8 cellular contexts compared by ENCODE assay signal in the genomic region with DNA sequence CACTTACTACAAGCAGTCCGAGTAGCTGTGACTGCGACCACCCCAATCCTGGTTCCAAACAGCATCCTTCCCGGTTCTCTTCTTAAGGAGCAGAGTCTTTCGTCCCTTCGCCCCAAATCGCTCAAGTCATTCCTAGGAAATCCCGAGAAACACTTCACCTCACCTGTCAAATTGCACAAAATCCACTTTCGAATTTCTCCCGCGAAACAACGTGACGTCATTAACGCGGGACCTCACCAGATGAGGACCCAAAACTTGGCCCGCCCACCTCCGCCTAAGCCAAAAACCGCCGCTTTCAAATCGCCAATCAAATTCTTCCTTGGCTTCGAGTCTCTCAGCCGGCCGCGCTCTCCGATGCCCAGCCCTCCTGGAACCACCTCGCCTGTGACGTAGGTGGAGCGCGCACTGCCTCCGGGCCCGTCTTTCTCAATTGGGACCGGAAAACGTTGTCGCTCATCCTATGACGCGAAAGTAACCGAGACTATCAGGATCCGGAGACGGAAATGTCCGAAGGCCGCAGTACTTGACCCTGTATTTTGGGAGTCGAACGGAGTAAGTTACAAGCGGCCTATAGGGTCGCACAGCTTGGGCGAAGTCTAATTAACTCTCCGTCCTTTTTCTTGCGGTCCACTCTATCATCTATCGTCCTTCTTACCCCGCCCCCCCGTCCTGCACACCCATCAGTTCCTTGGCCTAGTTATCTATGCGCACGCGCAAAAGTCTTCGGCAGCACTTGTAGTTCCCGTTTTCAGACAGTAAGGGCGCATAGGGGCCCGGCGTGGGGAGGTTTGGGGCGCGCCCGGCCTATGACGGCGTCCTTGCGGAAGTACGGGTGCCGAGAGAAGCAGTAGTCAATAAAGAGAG. TPM values are rescaled to one million over a fixed set of nuclear protein-coding genes. Genes with fewer than 3 reads are reported as not detected.
A peak's percentile ranks its signal among the peaks of the same experiment; 100 is the strongest.
DNase-seq lines count a peak whose midpoint lies in the region; TF ChIP-seq lines count a peak whose summit lies in the region.

TSS of gene LARP7 (plus strand) at position 456 of the 864 bp plus-strand sequence. CDS start 7,527 bp downstream, outside the sequence.
TSS of gene ZGRF1 (minus strand) at position 222 of the 864 bp plus-strand sequence. CDS start 3,733 bp downstream, outside the sequence.

- no peak within 1 kb of the TSS; the same call in 1 of the 2 replicates for H3K27ac Mint-ChIP-seq in HFFc6

- H3K9me3 ChIP-seq in SK-N-MC (ENCODE audit: low read depth, low read length) = no peaks in the 10 kb centered on the region
- no peaks in the 10 kb centered on the region for H3K9me3 ChIP-seq in testis

- peaks cover 8% of the 10 kb centered on the region; the same call in 1 of the 2 replicates for H3K36me3 ChIP-seq in SK-N-MC (ENCODE audit: insufficient read depth, low read length)
- H3K36me3 ChIP-seq in testis (ENCODE audit: low read depth, missing control alignments) = no peaks in the 10 kb centered on the region

- TF ChIP-seq CTCF in HFFc6 (IDR thresholded peaks at IDR 0.05) (peak; percentile 90), NB4 (IDR thresholded peaks at IDR 0.05; ENCODE audit: low read depth, low read length) (peak; percentile 47), testis (IDR thresholded peaks at IDR 0.05) (peak; percentile 98 to 99 (median 98))

- H3K4me3 ChIP-seq in GM08714 (ENCODE audit: low read length) (peak within 1 kb of the TSS; percentile 100), NB4 (ENCODE audit: low read depth, low read length) (peak within 1 kb of the TSS; percentile 98), SK-N-MC (peak within 1 kb of the TSS; percentile 93), testis (peak within 1 kb of the TSS; percentile 58 to 89)

- H3K9me3 Mint-ChIP-seq in HFFc6 = no peaks in the 10 kb centered on the region

- TF ChIP-seq POLR2A in NB4 (IDR thresholded peaks at IDR 0.05; ENCODE audit: extremely low read depth, insufficient read length) (peak; percentile 27), testis (IDR thresholded peaks at IDR 0.05) (no peak)

- H3K4me1 ChIP-seq in testis = peaks cover 8% of the 10 kb centered on the region

- no peaks in the 10 kb centered on the region for H3K27me3 ChIP-seq in testis

- 0% methylated on average over 64 to 66 of the region's 66 CpGs for WGBS in testis, 2 donors

- no peak within 1 kb of the TSS for H3K4me3 Mint-ChIP-seq in HFFc6

- peaks cover 7% of the 10 kb centered on the region; the same call in 1 of the 2 replicates for H3K36me3 Mint-ChIP-seq in HFFc6 (ENCODE audit: low read depth)

- H3K4me1 Mint-ChIP-seq in HFFc6 (ENCODE audit: low read depth) = 0 out of 2 replicates have a peak, but pooled peaks cover 5% of the 10 kb centered on the region

- peak; percentile 99 for DNase-seq in HFFc6
- DNase-seq in NB4 (ENCODE audit: low read depth) = peak; percentile 98
- DNase-seq in SK-N-MC (ENCODE audit: low read depth, low spot score) = peak; percentile 96
- peak; percentile 96 for DNase-seq in activated naive CD4-positive, alpha-beta T cell treated with anti-CD3 and anti-CD28 coated beads, Interleukin-2, amount 50 U/mL, for 16 hours
- peak; percentile 99 for DNase-seq in glomerular endothelial cell (ENCODE audit: extremely low read depth, low read depth, low spot score)
- DNase-seq in occipital lobe (lab: John Stamatoyannopoulos, UW) = peak; percentile 97
- peak; percentile 100 for DNase-seq in testis

- H3K9ac ChIP-seq in SK-N-MC (ENCODE audit: insufficient read length) = peak within 1 kb of the TSS; percentile 97

- peak within 1 kb of the TSS; percentile 89 for H3K27ac ChIP-seq in SK-N-MC
- peak within 1 kb of the TSS; percentile 97 to 99 for H3K27ac ChIP-seq in testis

- intact Hi-C loops in testis (cut with DNase I; ENCODE audit: low total_unique reads) = loop anchor here (10.0 kb wide), 2 partner anchors 128 to 308 kb away; no protein-coding TSS in a partner anchor

- H3K27me3 Mint-ChIP-seq in HFFc6 (ENCODE audit: insufficient read depth) = no peaks in the 10 kb centered on the region

RNA-seq across cellular contexts. Expression of gene LARP7, which starts in this region (rescaled TPM):
- 10 to 100 TPM; 25.1 to 34.4 (median 30.6) TPM for total RNA-seq in HFFc6 (2021; fragmentation: NEBNext Ultra II Directional; extraction: Animal tissue kit (Norgen Biotek cat#: 25700))
- total RNA-seq in glomerular endothelial cell (25.6 and 31.9 TPM in 2 replicates), occipital lobe (26.0 TPM), testis (10 to 100 TPM; 40.6 to 41.7 TPM)
- 15.6 TPM for polyA plus RNA-seq in testis (ENCODE audit: insufficient read depth, low read depth, low replicate concordance)

RNA-seq across cellular contexts. Expression of gene ZGRF1, which starts in this region (rescaled TPM):
- 1 to 10 TPM; 3.7 to 7.3 (median 6.6) TPM for total RNA-seq in HFFc6 (2021; fragmentation: NEBNext Ultra II Directional; extraction: Animal tissue kit (Norgen Biotek cat#: 25700))
- total RNA-seq in glomerular endothelial cell (1.6 and 4.4 TPM in 2 replicates), occipital lobe (25.3 TPM), testis (10 to 100 TPM; 16.9 to 25.7 TPM)
- polyA plus RNA-seq in testis (ENCODE audit: insufficient read depth, low read depth, low replicate concordance) = 6.4 TPM

Comparison
In these comparisons a context has a peak if more than half of its experiments do, and no peak if none do; other contexts are left out.
1. Peak in every context shown above with its lines: DNase-seq, H3K4me3 ChIP-seq and H3K27ac ChIP-seq.
2. CTCF ChIP-seq: peak in every context shown above with its lines; median percentile 98 in testis; 90 in HFFc6; 47 in NB4.